In the genomic region with DNA sequence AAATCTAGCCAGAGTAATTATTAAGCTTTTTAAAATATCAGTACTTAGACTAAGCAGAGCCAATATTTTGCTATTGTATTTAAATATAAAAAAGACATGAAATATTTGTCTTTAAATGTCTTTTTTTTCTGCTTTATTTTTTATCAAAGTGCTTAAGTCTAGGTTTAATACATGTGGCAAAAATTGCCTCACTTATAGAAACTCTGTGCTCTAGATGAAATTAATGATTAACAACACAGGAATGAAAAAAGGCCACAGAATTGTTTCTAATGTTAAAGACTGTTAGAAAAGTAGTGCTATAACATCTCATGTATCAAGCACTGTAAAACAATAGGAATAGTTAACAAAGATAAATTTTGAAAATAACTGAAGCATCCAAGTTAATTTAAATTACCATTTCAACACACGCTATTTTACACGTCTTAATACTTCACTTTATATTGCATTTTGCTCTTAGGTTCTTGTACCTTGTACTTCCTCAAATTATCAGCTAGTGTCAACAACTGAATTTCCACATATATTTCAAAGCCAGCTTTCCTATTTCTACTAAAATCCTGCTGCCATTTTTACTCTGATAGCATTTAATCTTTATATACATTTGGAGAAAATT, we compare ENCODE assay signal across 31 cellular contexts.
"Had no signal": no experiment of that assay in that cellular context is flagged by ENCODE, and none has a peak within 500 bp of the region (broad histone marks: within the 10 kb centered on the region; RNA-seq: fewer than 3 reads in every experiment).

No MANE protein-coding gene starts in this region.

- H3K36me3 ChIP-seq: heart right ventricle, left lung, neural progenitor cell, neutrophil, right atrium auricular region, sigmoid colon, spleen, stomach, thyroid gland, upper lobe of right lung had no signal

- H3K9me3 Mint-ChIP-seq: mesothelial cell of epicardium; nephron progenitor cell; neural progenitor cell; stimulated activated naive B cell treated with anti-CD40 and anti-IgM and Interleukin-4, amounts not matched to agents 10 μg/mL and 1 μg/mL and 100 μg/mL, for 72 hours had no signal

- DNase-seq: heart right ventricle; hippocampal formation; kidney glomerular epithelial cell; left cardiac atrium; left lung; mesendoderm; naive B cell; natural killer cell; nephron progenitor cell; occipital lobe; psoas muscle; sigmoid colon; small intestine; spleen; stimulated activated CD4-positive, alpha-beta T cell treated with anti-CD3 and anti-CD28 coated beads, Interleukin-2, amount 100 ng/mL, for 48 hours; stimulated activated CD4-positive, alpha-beta T cell treated with anti-CD3 and anti-CD28 coated beads, Interleukin-4, amount 100 ng/mL, for 4 hours; stimulated activated naive B cell treated with anti-CD40 and anti-IgM and Interleukin-4, amounts not matched to agents 10 μg/mL and 1 μg/mL and 100 μg/mL, for 72 hours; stimulated activated naive CD8-positive, alpha-beta T cell treated with anti-CD3 and anti-CD28 coated beads, Interleukin-15, Interleukin-2, amounts not matched to agents 100 U/mL and 50 U/mL, for 24 hours; stomach; testis; thyroid gland; trophoblast cell; upper lobe of right lung had no signal

- H3K9ac ChIP-seq: neural progenitor cell, parathyroid adenoma had no signal

- H3K79me2 ChIP-seq: parathyroid adenoma had no signal

- FAIRE-seq: keratinocyte, small intestine, urothelium cell line had no signal

- H3K4me1 ChIP-seq: heart right ventricle, left lung, neural progenitor cell, parathyroid adenoma, psoas muscle, right atrium auricular region, sigmoid colon, spleen, stomach, testis, thyroid gland, upper lobe of right lung had no signal

- H3K4me1 Mint-ChIP-seq: naive B cell; natural killer cell; nephron progenitor cell; neural progenitor cell; stimulated activated naive B cell treated with anti-CD40 and anti-IgM and Interleukin-4, amounts not matched to agents 10 μg/mL and 1 μg/mL and 100 μg/mL, for 72 hours had no signal

- H3K27ac ChIP-seq: heart right ventricle, left lung, neural progenitor cell, neutrophil, parathyroid adenoma, psoas muscle, right atrium auricular region, sigmoid colon, spleen, stomach, testis, thyroid gland, upper lobe of right lung had no signal

- H3K27ac Mint-ChIP-seq: mesothelial cell of epicardium; naive B cell; natural killer cell; nephron progenitor cell; neural progenitor cell; stimulated activated naive B cell treated with anti-CD40 and anti-IgM and Interleukin-4, amounts not matched to agents 10 μg/mL and 1 μg/mL and 100 μg/mL, for 72 hours had no signal

- H2AFZ ChIP-seq: neural progenitor cell, parathyroid adenoma had no signal

- H3K27me3 Mint-ChIP-seq: naive B cell; stimulated activated naive B cell treated with anti-CD40 and anti-IgM and Interleukin-4, amounts not matched to agents 10 μg/mL and 1 μg/mL and 100 μg/mL, for 72 hours had no signal

- H3K4me3 Mint-ChIP-seq: mesothelial cell of epicardium; naive B cell; natural killer cell; nephron progenitor cell; neural progenitor cell; stimulated activated naive B cell treated with anti-CD40 and anti-IgM and Interleukin-4, amounts not matched to agents 10 μg/mL and 1 μg/mL and 100 μg/mL, for 72 hours had no signal

- ATAC-seq: heart right ventricle; left cardiac atrium; left lung; natural killer cell; psoas muscle; stimulated activated naive B cell treated with anti-CD40 and anti-IgM and Interleukin-4, amounts not matched to agents 10 μg/mL and 1 μg/mL and 100 μg/mL, for 72 hours; stimulated activated naive CD8-positive, alpha-beta T cell treated with anti-CD3 and anti-CD28 coated beads, Interleukin-15, Interleukin-2, amounts not matched to agents 100 U/mL and 50 U/mL, for 24 hours; upper lobe of right lung had no signal

- H3K4me3 ChIP-seq: heart right ventricle, left lung, lung, neural progenitor cell, psoas muscle, right atrium auricular region, sigmoid colon, spleen, stomach, testis, thyroid gland, upper lobe of right lung had no signal

- H3K9me3 ChIP-seq: heart right ventricle, left lung, neutrophil, psoas muscle, right atrium auricular region, sigmoid colon, spleen, stomach, testis, thyroid gland, upper lobe of right lung had no signal

- H3K4me2 ChIP-seq: neural progenitor cell had no signal

- H3K27me3 ChIP-seq: heart right ventricle, left lung, neural progenitor cell, neutrophil, right atrium auricular region, sigmoid colon, spleen, stomach, testis, thyroid gland, upper lobe of right lung had no signal

- H3K36me3 Mint-ChIP-seq: mesothelial cell of epicardium; naive B cell; natural killer cell; neural progenitor cell; stimulated activated naive B cell treated with anti-CD40 and anti-IgM and Interleukin-4, amounts not matched to agents 10 μg/mL and 1 μg/mL and 100 μg/mL, for 72 hours had no signal
